Comparison of ENCODE assay signal across 9 cellular contexts in genomic region chr18:9535430-9535972, GRCh38.
DNase-seq lines count a peak whose midpoint lies in the region; ATAC-seq and TF ChIP-seq lines count a peak whose summit lies in the region.
"Had no signal": no experiment of that assay in that cellular context is flagged by ENCODE, and none has a peak within 500 bp of the region (broad histone marks: within the 10 kb centered on the region; RNA-seq: fewer than 3 reads in every experiment).

No MANE protein-coding gene starts in this region.

- DNase-seq in caudate nucleus (lab: John Stamatoyannopoulos, UW), result peak in 48 of 61 donors; percentile 6 to 76 (median 38)
- peak; percentile 69 for DNase-seq in mesenchymal stem cell
- peak; percentile 78 for DNase-seq in testis
- no peak for DNase-seq in erythroblast (lab: John Stamatoyannopoulos, UW)
- no peak for DNase-seq in HT-29 (ENCODE audit: low spot score)
- DNase-seq: NCI-H1048 had no signal

- H2BK12ac ChIP-seq in mesenchymal stem cell (ENCODE audit: low read length in 2 of 2), result no peak overlapping the region

- no peak for TF ChIP-seq RAD21 in Ishikawa (IDR thresholded peaks at IDR 0.05; ENCODE audit: low read depth)

- no peak overlapping the region for H2AK5ac ChIP-seq in mesenchymal stem cell (ENCODE audit: low read length, severe bottlenecking)

- no peak for TF ChIP-seq EP300 in Ishikawa (IDR thresholded peaks at IDR 0.05; ENCODE audit: borderline replicate concordance)

- no peak overlapping the region for H2BK120ac ChIP-seq in mesenchymal stem cell (ENCODE audit: low read depth, low read length)

- no peak overlapping the region for H3K14ac ChIP-seq in mesenchymal stem cell (ENCODE audit: low read length in 2 of 2)

- H2BK5ac ChIP-seq in mesenchymal stem cell (ENCODE audit: low read depth, low read length, poor library complexity, severe bottlenecking), result no peak overlapping the region

- peak overlapping the region; percentile 74 for H3K9ac ChIP-seq in mesenchymal stem cell (ENCODE audit: low read length)

- H3K27me3 ChIP-seq in mesenchymal stem cell (ENCODE audit: control insufficient read depth in 1 of 2, insufficient read depth in 1 of 2, low read length in 2 of 2) (no peaks in the 10 kb centered on the region), testis (no peaks in the 10 kb centered on the region)

- WGBS in mesenchymal stem cell, result 93% methylated on average over 26 of the region's 26 CpGs
- 43 to 49% methylated on average over 15 to 26 of the region's 26 CpGs for WGBS in testis, 2 donors

- intact Hi-C loops in testis (cut with DNase I; ENCODE audit: low total_unique reads), result no loop called here

- H4K91ac ChIP-seq in mesenchymal stem cell (ENCODE audit: low read length), result no peak overlapping the region

- no peak overlapping the region for H3K4ac ChIP-seq in mesenchymal stem cell (ENCODE audit: low read depth in 1 of 2, low read length in 2 of 2)

- H3K9me3 ChIP-seq in mesenchymal stem cell (ENCODE audit: control insufficient read depth, low read length), result no peaks in the 10 kb centered on the region
- H3K9me3 ChIP-seq in testis, result no peaks in the 10 kb centered on the region

- H2AFZ ChIP-seq in mesenchymal stem cell (ENCODE audit: low read depth, low read length), result no peak overlapping the region

- peaks cover 10% of the 10 kb centered on the region for H3K79me1 ChIP-seq in mesenchymal stem cell (replicated peaks; ENCODE audit: low read length, poor library complexity, severe bottlenecking)

- no peak overlapping the region for H3K23ac ChIP-seq in mesenchymal stem cell (ENCODE audit: low read length in 2 of 2)

- peaks cover 12% of the 10 kb centered on the region for H3K4me1 ChIP-seq in mesenchymal stem cell (ENCODE audit: control insufficient read depth, insufficient read depth, low read depth, low read length)
- peaks cover 6% of the 10 kb centered on the region for H3K4me1 ChIP-seq in testis

- H3K4me3 ChIP-seq in mesenchymal stem cell (ENCODE audit: insufficient read depth in 1 of 2, low read depth in 1 of 2, low read length in 2 of 2) (peak overlapping the region in 1 of 2 experiments; percentile 63), testis (no peak overlapping the region)

- H3K18ac ChIP-seq in mesenchymal stem cell (ENCODE audit: low read depth in 1 of 2, low read length in 2 of 2), result no peak overlapping the region

- H3K4me2 ChIP-seq in mesenchymal stem cell (ENCODE audit: low read length, poor library complexity, severe bottlenecking), result no peak overlapping the region

- H3K27ac ChIP-seq in caudate nucleus (ENCODE audit: low read depth, low read length) (peak overlapping the region; percentile 42), mesenchymal stem cell (ENCODE audit: low read length, poor library complexity, severe bottlenecking) (no peak overlapping the region), testis (peak overlapping the region in 1 of 2 donors; percentile 66)

- H4K8ac ChIP-seq in mesenchymal stem cell (ENCODE audit: low read length), result no peak overlapping the region

- no peak overlapping the region for H2BK15ac ChIP-seq in mesenchymal stem cell (ENCODE audit: low read depth, poor library complexity, severe bottlenecking)

- no peak for ATAC-seq in GM21717 (IDR thresholded peaks at IDR 0.05; ENCODE audit: unreplicated experiment)
- no peak for ATAC-seq in GM18873 (IDR thresholded peaks at IDR 0.05; ENCODE audit: low FRiP score, unreplicated experiment)

- TF ChIP-seq POLR2A in testis (IDR thresholded peaks at IDR 0.05) (no peak), erythroblast (IDR thresholded peaks at IDR 0.05; ENCODE audit: low read length) (no peak)

- peaks cover 49 to 70% of the 10 kb centered on the region in 2 experiments for H3K36me3 ChIP-seq in mesenchymal stem cell (ENCODE audit: control insufficient read depth in 1 of 2, insufficient read depth in 2 of 2, low read depth in 1 of 2, low read length in 2 of 2)
- no peaks in the 10 kb centered on the region for H3K36me3 ChIP-seq in testis (ENCODE audit: low read depth, missing control alignments)

- no peak for TF ChIP-seq CTCF in testis (IDR thresholded peaks at IDR 0.05)

TF ChIP-seq in Ishikawa, 13 proteins besides CTCF, POLR2A, EP300 and RAD21:
- TF ChIP-seq TAF1 (IDR thresholded peaks at IDR 0.05; ENCODE audit: low read depth) (no peak), USF1 (IDR thresholded peaks at IDR 0.05) (peak; percentile 49)

Comparison
In these comparisons a context has a peak if more than half of its experiments do, and no peak if none do; other contexts are left out.
1. DNase-seq: peak in caudate nucleus (48 of 61), mesenchymal stem cell (single experiment) and testis (single experiment); none in erythroblast (0 of 2) and HT-29 (single experiment).